Comparison of ENCODE assay signal across 1 cellular context in the genomic region with DNA sequence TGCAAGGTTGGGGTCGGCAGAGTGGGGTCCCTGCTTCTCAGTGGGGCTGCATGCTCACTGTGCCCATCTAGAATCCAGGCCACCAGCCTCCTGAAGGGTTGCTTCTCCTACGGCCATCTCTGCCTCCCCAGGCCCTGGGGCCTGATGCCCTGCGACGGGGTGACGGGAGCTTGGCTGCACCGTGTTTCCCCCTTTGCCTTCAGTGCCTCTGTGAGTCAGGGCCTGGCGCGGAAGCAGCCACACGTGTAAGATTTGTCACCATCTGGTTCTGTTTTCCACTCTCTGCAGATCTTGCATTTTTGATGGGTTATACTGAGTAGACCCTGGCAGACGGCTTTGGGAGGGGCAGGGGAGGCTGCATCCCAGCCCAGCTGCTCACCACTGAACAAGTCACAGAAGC.
TF ChIP-seq lines count a peak whose summit lies in the region.

No MANE protein-coding gene starts in this region.

TF ChIP-seq in H1, 55 proteins besides CTCF, POLR2A, EP300 and RAD21:
- TF ChIP-seq YY1 (IDR thresholded peaks at IDR 0.05; ENCODE audit: low read depth, low read length), result no peak
- no peak for TF ChIP-seq GTF2F1 (IDR thresholded peaks at IDR 0.05; ENCODE audit: borderline replicate concordance, low read depth, low read length)
- no peak for TF ChIP-seq CHD2 (IDR thresholded peaks at IDR 0.05; ENCODE audit: low read length)
- TF ChIP-seq FOSL1 (IDR thresholded peaks at IDR 0.05; ENCODE audit: insufficient read depth, low read depth, low read length), result no peak
- no peak for TF ChIP-seq POLR2AphosphoS5 (IDR thresholded peaks at IDR 0.05; ENCODE audit: low read depth, low read length)
- TF ChIP-seq HDAC6 (IDR thresholded peaks at IDR 0.05; ENCODE audit: low read depth, low read length), result no peak
- TF ChIP-seq, protein P1, sequence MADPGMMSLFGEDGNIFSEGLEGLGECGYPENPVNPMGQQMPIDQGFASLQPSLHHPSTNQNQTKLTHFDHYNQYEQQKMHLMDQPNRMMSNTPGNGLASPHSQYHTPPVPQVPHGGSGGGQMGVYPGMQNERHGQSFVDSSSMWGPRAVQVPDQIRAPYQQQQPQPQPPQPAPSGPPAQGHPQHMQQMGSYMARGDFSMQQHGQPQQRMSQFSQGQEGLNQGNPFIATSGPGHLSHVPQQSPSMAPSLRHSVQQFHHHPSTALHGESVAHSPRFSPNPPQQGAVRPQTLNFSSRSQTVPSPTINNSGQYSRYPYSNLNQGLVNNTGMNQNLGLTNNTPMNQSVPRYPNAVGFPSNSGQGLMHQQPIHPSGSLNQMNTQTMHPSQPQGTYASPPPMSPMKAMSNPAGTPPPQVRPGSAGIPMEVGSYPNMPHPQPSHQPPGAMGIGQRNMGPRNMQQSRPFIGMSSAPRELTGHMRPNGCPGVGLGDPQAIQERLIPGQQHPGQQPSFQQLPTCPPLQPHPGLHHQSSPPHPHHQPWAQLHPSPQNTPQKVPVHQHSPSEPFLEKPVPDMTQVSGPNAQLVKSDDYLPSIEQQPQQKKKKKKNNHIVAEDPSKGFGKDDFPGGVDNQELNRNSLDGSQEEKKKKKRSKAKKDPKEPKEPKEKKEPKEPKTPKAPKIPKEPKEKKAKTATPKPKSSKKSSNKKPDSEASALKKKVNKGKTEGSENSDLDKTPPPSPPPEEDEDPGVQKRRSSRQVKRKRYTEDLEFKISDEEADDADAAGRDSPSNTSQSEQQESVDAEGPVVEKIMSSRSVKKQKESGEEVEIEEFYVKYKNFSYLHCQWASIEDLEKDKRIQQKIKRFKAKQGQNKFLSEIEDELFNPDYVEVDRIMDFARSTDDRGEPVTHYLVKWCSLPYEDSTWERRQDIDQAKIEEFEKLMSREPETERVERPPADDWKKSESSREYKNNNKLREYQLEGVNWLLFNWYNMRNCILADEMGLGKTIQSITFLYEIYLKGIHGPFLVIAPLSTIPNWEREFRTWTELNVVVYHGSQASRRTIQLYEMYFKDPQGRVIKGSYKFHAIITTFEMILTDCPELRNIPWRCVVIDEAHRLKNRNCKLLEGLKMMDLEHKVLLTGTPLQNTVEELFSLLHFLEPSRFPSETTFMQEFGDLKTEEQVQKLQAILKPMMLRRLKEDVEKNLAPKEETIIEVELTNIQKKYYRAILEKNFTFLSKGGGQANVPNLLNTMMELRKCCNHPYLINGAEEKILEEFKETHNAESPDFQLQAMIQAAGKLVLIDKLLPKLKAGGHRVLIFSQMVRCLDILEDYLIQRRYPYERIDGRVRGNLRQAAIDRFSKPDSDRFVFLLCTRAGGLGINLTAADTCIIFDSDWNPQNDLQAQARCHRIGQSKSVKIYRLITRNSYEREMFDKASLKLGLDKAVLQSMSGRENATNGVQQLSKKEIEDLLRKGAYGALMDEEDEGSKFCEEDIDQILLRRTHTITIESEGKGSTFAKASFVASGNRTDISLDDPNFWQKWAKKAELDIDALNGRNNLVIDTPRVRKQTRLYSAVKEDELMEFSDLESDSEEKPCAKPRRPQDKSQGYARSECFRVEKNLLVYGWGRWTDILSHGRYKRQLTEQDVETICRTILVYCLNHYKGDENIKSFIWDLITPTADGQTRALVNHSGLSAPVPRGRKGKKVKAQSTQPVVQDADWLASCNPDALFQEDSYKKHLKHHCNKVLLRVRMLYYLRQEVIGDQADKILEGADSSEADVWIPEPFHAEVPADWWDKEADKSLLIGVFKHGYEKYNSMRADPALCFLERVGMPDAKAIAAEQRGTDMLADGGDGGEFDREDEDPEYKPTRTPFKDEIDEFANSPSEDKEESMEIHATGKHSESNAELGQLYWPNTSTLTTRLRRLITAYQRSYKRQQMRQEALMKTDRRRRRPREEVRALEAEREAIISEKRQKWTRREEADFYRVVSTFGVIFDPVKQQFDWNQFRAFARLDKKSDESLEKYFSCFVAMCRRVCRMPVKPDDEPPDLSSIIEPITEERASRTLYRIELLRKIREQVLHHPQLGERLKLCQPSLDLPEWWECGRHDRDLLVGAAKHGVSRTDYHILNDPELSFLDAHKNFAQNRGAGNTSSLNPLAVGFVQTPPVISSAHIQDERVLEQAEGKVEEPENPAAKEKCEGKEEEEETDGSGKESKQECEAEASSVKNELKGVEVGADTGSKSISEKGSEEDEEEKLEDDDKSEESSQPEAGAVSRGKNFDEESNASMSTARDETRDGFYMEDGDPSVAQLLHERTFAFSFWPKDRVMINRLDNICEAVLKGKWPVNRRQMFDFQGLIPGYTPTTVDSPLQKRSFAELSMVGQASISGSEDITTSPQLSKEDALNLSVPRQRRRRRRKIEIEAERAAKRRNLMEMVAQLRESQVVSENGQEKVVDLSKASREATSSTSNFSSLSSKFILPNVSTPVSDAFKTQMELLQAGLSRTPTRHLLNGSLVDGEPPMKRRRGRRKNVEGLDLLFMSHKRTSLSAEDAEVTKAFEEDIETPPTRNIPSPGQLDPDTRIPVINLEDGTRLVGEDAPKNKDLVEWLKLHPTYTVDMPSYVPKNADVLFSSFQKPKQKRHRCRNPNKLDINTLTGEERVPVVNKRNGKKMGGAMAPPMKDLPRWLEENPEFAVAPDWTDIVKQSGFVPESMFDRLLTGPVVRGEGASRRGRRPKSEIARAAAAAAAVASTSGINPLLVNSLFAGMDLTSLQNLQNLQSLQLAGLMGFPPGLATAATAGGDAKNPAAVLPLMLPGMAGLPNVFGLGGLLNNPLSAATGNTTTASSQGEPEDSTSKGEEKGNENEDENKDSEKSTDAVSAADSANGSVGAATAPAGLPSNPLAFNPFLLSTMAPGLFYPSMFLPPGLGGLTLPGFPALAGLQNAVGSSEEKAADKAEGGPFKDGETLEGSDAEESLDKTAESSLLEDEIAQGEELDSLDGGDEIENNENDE (IDR thresholded peaks at IDR 0.05; ENCODE audit: insufficient replicate concordance, low read length), result no peak
- TF ChIP-seq SP2 (IDR thresholded peaks at IDR 0.05; ENCODE audit: low read length), result no peak
- TF ChIP-seq TAF7 (optimal IDR thresholded peaks at IDR 0.05; ENCODE audit: borderline replicate concordance, low read depth, low read length), result no peak
- TF ChIP-seq, protein P2, sequence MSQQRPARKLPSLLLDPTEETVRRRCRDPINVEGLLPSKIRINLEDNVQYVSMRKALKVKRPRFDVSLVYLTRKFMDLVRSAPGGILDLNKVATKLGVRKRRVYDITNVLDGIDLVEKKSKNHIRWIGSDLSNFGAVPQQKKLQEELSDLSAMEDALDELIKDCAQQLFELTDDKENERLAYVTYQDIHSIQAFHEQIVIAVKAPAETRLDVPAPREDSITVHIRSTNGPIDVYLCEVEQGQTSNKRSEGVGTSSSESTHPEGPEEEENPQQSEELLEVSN (IDR thresholded peaks at IDR 0.05), result no peak
- no peak for TF ChIP-seq GABPA (IDR thresholded peaks at IDR 0.05; ENCODE audit: borderline replicate concordance, insufficient read depth, low read length)
- TF ChIP-seq NANOG (IDR thresholded peaks at IDR 0.05; ENCODE audit: insufficient read depth, low read depth, low read length, poor library complexity, severe bottlenecking), result no peak
- no peak for TF ChIP-seq BACH1 (IDR thresholded peaks at IDR 0.05; ENCODE audit: low read length)
- TF ChIP-seq, protein P3, sequence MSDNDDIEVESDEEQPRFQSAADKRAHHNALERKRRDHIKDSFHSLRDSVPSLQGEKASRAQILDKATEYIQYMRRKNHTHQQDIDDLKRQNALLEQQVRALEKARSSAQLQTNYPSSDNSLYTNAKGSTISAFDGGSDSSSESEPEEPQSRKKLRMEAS (IDR thresholded peaks at IDR 0.05), result no peak
- no peak for TF ChIP-seq KDM5A (IDR thresholded peaks at IDR 0.05; ENCODE audit: low read length)
- TF ChIP-seq POU5F1 (IDR thresholded peaks at IDR 0.05; ENCODE audit: low read depth, low read length), result no peak
- no peak for TF ChIP-seq JUN (IDR thresholded peaks at IDR 0.05; ENCODE audit: low read depth, low read length)
- no peak for TF ChIP-seq TAF1 (IDR thresholded peaks at IDR 0.05; ENCODE audit: low read depth, low read length)
